ENCODE assay signal across 11 cellular contexts in genomic region chr1:100387644-100388350, GRCh38. TPM values are rescaled to one million over a fixed set of nuclear protein-coding genes. Genes with fewer than 3 reads are reported as not detected.
DNase-seq lines count a peak whose midpoint lies in the region; ATAC-seq and TF ChIP-seq lines count a peak whose summit lies in the region.
"Had no signal": no experiment of that assay in that cellular context is flagged by ENCODE, and none has a peak within 500 bp of the region (broad histone marks: within the 10 kb centered on the region; RNA-seq: fewer than 3 reads in every experiment).

No MANE protein-coding gene starts in this region.

- peaks cover 35% of the 10 kb centered on the region for H3K36me3 Mint-ChIP-seq in activated CD8-positive, alpha-beta T cell treated with anti-CD3 and anti-CD28 coated beads, Interleukin-2, amount 10 ng/mL, durations not matched to agents 7 days and 5 days (ENCODE audit: low read depth)

- H3K27me3 ChIP-seq in heart right ventricle, result no peaks in the 10 kb centered on the region
- H3K27me3 ChIP-seq: SJSA1 had no signal

- H3K4me1 ChIP-seq in heart right ventricle, result peaks cover 0 to 32% (median 3%) of the 10 kb centered on the region in 9 donors
- H3K4me1 ChIP-seq in urinary bladder (ENCODE audit: insufficient read depth), result no peaks in the 10 kb centered on the region

- H3K27ac ChIP-seq in heart right ventricle, result peak overlapping the region in 9 of 10 donors; percentile 10 to 73 (median 54)
- peak overlapping the region; percentile 59 for H3K27ac ChIP-seq in urinary bladder (ENCODE audit: low read depth)
- H3K27ac ChIP-seq: SJSA1 had no signal

- no peak for TF ChIP-seq CTCF in heart right ventricle (IDR thresholded peaks at IDR 0.05)

- peak overlapping the region; percentile 64 for H3K4me3 Mint-ChIP-seq in activated CD8-positive, alpha-beta T cell treated with anti-CD3 and anti-CD28 coated beads, Interleukin-2, amount 10 ng/mL, durations not matched to agents 7 days and 5 days
- H3K4me3 Mint-ChIP-seq: HFFc6 had no signal

- CTCF ChIA-PET in activated CD8-positive, alpha-beta T cell treated with anti-CD3 and anti-CD28 coated beads, Interleukin-2, amount 10 ng/mL, durations not matched to agents 7 days and 5 days (lab: Charles Lee), result interaction anchor here (0.5 to 2.1 kb wide), 9 partner anchors 9 to 71 kb away, joined by 3 to 9 read pairs (median 4); no protein-coding TSS in a partner anchor

- peak overlapping the region in 5 of 10 donors; percentile 7 to 22 (median 16) for H3K4me3 ChIP-seq in heart right ventricle
- no peak overlapping the region for H3K4me3 ChIP-seq in urinary bladder (ENCODE audit: low read depth, low read length)
- H3K4me3 ChIP-seq: SJSA1 had no signal

- no peaks in the 10 kb centered on the region for H3K9me3 ChIP-seq in heart right ventricle
- H3K9me3 ChIP-seq: SJSA1 had no signal

- POLR2A ChIA-PET in activated CD8-positive, alpha-beta T cell treated with anti-CD3 and anti-CD28 coated beads, Interleukin-2, amount 10 ng/mL, durations not matched to agents 7 days and 5 days (lab: Charles Lee), result interaction anchor here (2.7 kb wide), 1 partner anchor 35 kb away, joined by 15 read pairs; the partner anchor contains the start of gene CDC14A

- H3K27ac Mint-ChIP-seq in activated CD8-positive, alpha-beta T cell treated with anti-CD3 and anti-CD28 coated beads, Interleukin-2, amount 10 ng/mL, durations not matched to agents 7 days and 5 days, result peak overlapping the region; percentile 79
- H3K27ac Mint-ChIP-seq: HFFc6 had no signal

- H3K4me1 Mint-ChIP-seq in activated CD8-positive, alpha-beta T cell treated with anti-CD3 and anti-CD28 coated beads, Interleukin-2, amount 10 ng/mL, durations not matched to agents 7 days and 5 days (ENCODE audit: low read depth), result peaks cover 65% of the 10 kb centered on the region

- no peaks in the 10 kb centered on the region for H3K9me3 Mint-ChIP-seq in activated CD8-positive, alpha-beta T cell treated with anti-CD3 and anti-CD28 coated beads, Interleukin-2, amount 10 ng/mL, durations not matched to agents 7 days and 5 days (ENCODE audit: insufficient read depth)
- H3K9me3 Mint-ChIP-seq: HFFc6 had no signal

- WGBS in heart right ventricle, 2 donors, result 54 to 55% methylated on average over 4 of the region's 4 CpGs
- 27% methylated on average over 4 of the region's 4 CpGs for WGBS in urinary bladder

- ATAC-seq in heart right ventricle (peak in 1 of 8 donors; percentile 54), left ventricle myocardium superior (no peak), HG03342 (IDR thresholded peaks at IDR 0.05; ENCODE audit: unreplicated experiment) (no peak)
- ATAC-seq in activated CD8-positive, alpha-beta T cell treated with anti-CD3 and anti-CD28 coated beads, Interleukin-2, amount 10 ng/mL, durations not matched to agents 7 days and 5 days, result no peak

- no peak for DNase-seq in heart right ventricle
- DNase-seq in left ventricle myocardium superior, result no peak
- DNase-seq in activated CD8-positive, alpha-beta T cell treated with anti-CD3 and anti-CD28 coated beads, Interleukin-2, amount 10 ng/mL, durations not matched to agents 7 days and 5 days, result no peak
- peak; percentile 40 for DNase-seq in iris pigment epithelial cell (ENCODE audit: low read depth)
- DNase-seq in NCI-H1105 (lab: John Stamatoyannopoulos, UW), result no peak
- DNase-seq in NCI-H2171 (lab: John Stamatoyannopoulos, UW), result no peak
- DNase-seq: HFFc6; stimulated activated CD4-positive, alpha-beta T cell treated with anti-CD3 and anti-CD28 coated beads, Interleukin-4, amount 100 ng/mL, for 1 hour had no signal

- no peaks in the 10 kb centered on the region for H3K27me3 Mint-ChIP-seq in activated CD8-positive, alpha-beta T cell treated with anti-CD3 and anti-CD28 coated beads, Interleukin-2, amount 10 ng/mL, durations not matched to agents 7 days and 5 days (ENCODE audit: low read depth)

- H3K36me3 ChIP-seq in heart right ventricle (peaks cover 0 to 19% (median 0%) of the 10 kb centered on the region in 9 donors), urinary bladder (ENCODE audit: insufficient read depth) (no peaks in the 10 kb centered on the region)
- H3K36me3 ChIP-seq: SJSA1 had no signal

- intact Hi-C loops in heart right ventricle (cut with DNase I) (no loop called here), left ventricle myocardium superior (cut with micrococcal nuclease) (no loop called here)

RNA-seq across cellular contexts. Expression of gene CDC14A, which starts 35.5 kb away (rescaled TPM):
- total RNA-seq in heart right ventricle (1 to 10 TPM; 2.0 to 4.0 (median 3.3) TPM), left ventricle myocardium superior (2.6 TPM), urinary bladder (29.1 TPM)
- polyA plus RNA-seq in heart right ventricle (1 to 10 TPM; 1.4 to 3.0 TPM), urinary bladder (3.9 TPM)
- 10 to 100 TPM; 24.9 to 26.7 TPM for total RNA-seq in activated CD8-positive, alpha-beta T cell treated with anti-CD3 and anti-CD28 coated beads, Interleukin-2, amount 10 ng/mL, durations not matched to agents 7 days and 5 days
